In genomic region chr16:10681310-10682308, GRCh38 we compare ENCODE assay signal across 27 cellular contexts. TPM values are rescaled to one million over a fixed set of nuclear protein-coding genes. Genes with fewer than 3 reads are reported as not detected.
"Had no signal": no experiment of that assay in that cellular context is flagged by ENCODE, and none has a peak within 500 bp of the region (broad histone marks: within the 10 kb centered on the region; RNA-seq: fewer than 3 reads in every experiment).

No MANE protein-coding gene starts in this region.

- H3K4me3 Mint-ChIP-seq: natural killer cell; stimulated activated naive CD8-positive, alpha-beta T cell treated with anti-CD3 and anti-CD28 coated beads, Interleukin-15, amount 100 ng/mL, for 72 hours had no signal

- H3K9me3 Mint-ChIP-seq: natural killer cell; stimulated activated naive CD8-positive, alpha-beta T cell treated with anti-CD3 and anti-CD28 coated beads, Interleukin-15, amount 100 ng/mL, for 72 hours had no signal

- ATAC-seq: gastrocnemius medialis; left ventricle myocardium superior; lower lobe of right lung; natural killer cell; sciatic nerve; stimulated activated naive CD8-positive, alpha-beta T cell treated with anti-CD3 and anti-CD28 coated beads, Interleukin-15, amount 100 ng/mL, for 72 hours had no signal

- H3K36me3 Mint-ChIP-seq: natural killer cell had no signal

- DNase-seq: cerebellar nuclear complex; dorsolateral prefrontal cortex; effector CD4-positive, alpha-beta T cell; foreskin fibroblast; gastrocnemius medialis; left ventricle myocardium superior; lower lobe of right lung; natural killer cell; nucleus accumbens; ovary; posterior cingulate gyrus; retina; stimulated activated CD4-positive, alpha-beta T cell treated with anti-CD3 and anti-CD28 coated beads, Interleukin-12 subunit alpha, Interleukin-12 subunit beta, amount 100 ng/mL, for 4 hours; stimulated activated CD4-positive, alpha-beta T cell treated with anti-CD3 and anti-CD28 coated beads, Interleukin-1b, Interleukin-23, amount 100 ng/mL, for 48 hours; stimulated activated CD4-positive, alpha-beta T cell treated with anti-CD3 and anti-CD28 coated beads, Interleukin-4, amount 100 ng/mL, for 1 hour; stimulated activated CD8-positive, alpha-beta memory T cell treated with anti-CD3 and anti-CD28 coated beads, Interleukin-4, amount 100 ng/mL, for 48 hours; stimulated activated naive CD4-positive, alpha-beta T cell; stimulated activated naive CD8-positive, alpha-beta T cell treated with anti-CD3 and anti-CD28 coated beads, Interleukin-15, amount 100 ng/mL, for 72 hours; transverse colon had no signal

- FAIRE-seq: keratinocyte, urothelium cell line had no signal

- H3K27me3 ChIP-seq: dorsolateral prefrontal cortex, gastrocnemius medialis, ovary, suprapubic skin, transverse colon had no signal

- H3K4me1 Mint-ChIP-seq: natural killer cell; stimulated activated naive CD8-positive, alpha-beta T cell treated with anti-CD3 and anti-CD28 coated beads, Interleukin-15, amount 100 ng/mL, for 72 hours had no signal

- H3K27ac ChIP-seq: dorsolateral prefrontal cortex, gastrocnemius medialis, lower lobe of right lung, ovary, suprapubic skin, transverse colon had no signal

- H3K4me2 ChIP-seq: smooth muscle cell had no signal

- H3K36me3 ChIP-seq: gastrocnemius medialis, lower lobe of right lung, ovary, suprapubic skin, transverse colon had no signal

- H3K27ac Mint-ChIP-seq: natural killer cell; stimulated activated naive CD8-positive, alpha-beta T cell treated with anti-CD3 and anti-CD28 coated beads, Interleukin-15, amount 100 ng/mL, for 72 hours had no signal

- H3K4me3 ChIP-seq: dorsolateral prefrontal cortex, gastrocnemius medialis, lower lobe of right lung, ovary, smooth muscle cell, suprapubic skin, transverse colon had no signal

- H3K27me3 Mint-ChIP-seq: stimulated activated naive CD8-positive, alpha-beta T cell treated with anti-CD3 and anti-CD28 coated beads, Interleukin-15, amount 100 ng/mL, for 72 hours had no signal

- H3K9me3 ChIP-seq: gastrocnemius medialis, lower lobe of right lung, ovary, suprapubic skin, transverse colon had no signal

- H3K4me1 ChIP-seq: gastrocnemius medialis, lower lobe of right lung, suprapubic skin, transverse colon had no signal

RNA-seq across cellular contexts. Expression of gene TEKT5, which starts 13.1 kb away (rescaled TPM):
- total RNA-seq: gastrocnemius medialis, left ventricle myocardium superior, lower lobe of right lung, mononuclear cell, pulmonary artery endothelial cell, sciatic nerve, smooth muscle cell had no signal
- polyA plus RNA-seq: keratinocyte, neural cell, smooth muscle cell had no signal
